In the genomic region with DNA sequence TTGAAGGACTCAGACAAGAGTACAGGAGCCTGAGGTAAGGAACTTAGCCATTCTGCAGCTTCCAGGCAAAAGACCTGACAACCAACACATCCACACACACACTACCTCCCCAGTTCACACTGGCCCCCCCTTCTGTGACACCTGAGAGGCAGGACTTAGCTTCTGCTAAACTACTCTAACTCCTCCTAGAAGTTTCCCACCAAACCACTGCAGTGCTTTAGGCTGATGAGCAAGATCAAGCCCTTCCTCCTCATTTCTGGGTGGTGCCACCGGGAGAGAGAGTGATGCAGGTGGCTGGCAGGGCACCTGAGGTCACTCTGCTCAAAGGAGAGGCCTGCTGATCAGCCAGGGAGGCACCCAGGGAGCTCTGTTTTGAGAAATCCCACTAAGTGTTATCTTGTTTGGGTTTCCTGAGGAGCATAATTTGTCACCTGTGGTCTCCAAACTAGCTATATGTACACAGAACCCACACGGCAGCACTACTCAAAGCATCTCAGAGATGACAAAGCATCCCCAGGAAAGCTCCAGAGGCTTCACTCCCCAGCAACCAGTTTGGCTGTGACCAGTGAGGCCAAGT, we compare ENCODE assay signal across 17 cellular contexts.
"Had no signal": no experiment of that assay in that cellular context is flagged by ENCODE, and none has a peak within 500 bp of the region (broad histone marks: within the 10 kb centered on the region; RNA-seq: fewer than 3 reads in every experiment).

No MANE protein-coding gene starts in this region.

- H3K9me3 Mint-ChIP-seq: activated CD4-positive, alpha-beta memory T cell treated with anti-CD3 and anti-CD28 coated beads for 36 hours; activated naive CD4-positive, alpha-beta T cell treated with anti-CD3 and anti-CD28 coated beads, Interleukin-2, amount 50 U/mL, for 24 hours; activated T-cell treated with anti-CD3 and anti-CD28 coated beads, Interleukin-2, amount 50 U/mL, for 4 hours; natural killer cell treated with Interleukin-12 subunit alpha and Interleukin-12 subunit beta and Interleukin-15 and Interleukin-18, amount 100 ng/mL, for 72 hours had no signal

- H3K27ac ChIP-seq: adrenal gland, esophagus muscularis mucosa, transverse colon had no signal

- H3K27me3 Mint-ChIP-seq: activated naive CD4-positive, alpha-beta T cell treated with anti-CD3 and anti-CD28 coated beads, Interleukin-2, amount 50 U/mL, for 24 hours had no signal

- H3K27ac Mint-ChIP-seq: activated CD4-positive, alpha-beta memory T cell treated with anti-CD3 and anti-CD28 coated beads for 36 hours; activated naive CD4-positive, alpha-beta T cell treated with anti-CD3 and anti-CD28 coated beads, Interleukin-2, amount 50 U/mL, for 24 hours; natural killer cell treated with Interleukin-12 subunit alpha and Interleukin-12 subunit beta and Interleukin-15 and Interleukin-18, amount 100 ng/mL, for 72 hours had no signal

- H3K4me1 ChIP-seq: adrenal gland, transverse colon had no signal

- ATAC-seq: activated CD4-positive, CD25-positive, alpha-beta regulatory T cell treated with anti-CD3 and anti-CD28 coated beads, Interleukin-2, amount 50 U/mL, for 24 hours; activated T-cell treated with anti-CD3 and anti-CD28 coated beads, Interleukin-2, amount 50 U/mL, for 4 hours; natural killer cell treated with Interleukin-12 subunit alpha and Interleukin-12 subunit beta and Interleukin-15 and Interleukin-18, amount 100 ng/mL, for 72 hours had no signal

- H3K27me3 ChIP-seq: adrenal gland, esophagus muscularis mucosa, transverse colon had no signal

- H3K36me3 Mint-ChIP-seq: activated CD4-positive, alpha-beta memory T cell treated with anti-CD3 and anti-CD28 coated beads for 36 hours; natural killer cell treated with Interleukin-12 subunit alpha and Interleukin-12 subunit beta and Interleukin-15 and Interleukin-18, amount 100 ng/mL, for 72 hours had no signal

- H3K4me1 Mint-ChIP-seq: activated naive CD4-positive, alpha-beta T cell treated with anti-CD3 and anti-CD28 coated beads, Interleukin-2, amount 50 U/mL, for 24 hours had no signal

- DNase-seq: activated CD4-positive, alpha-beta memory T cell treated with anti-CD3 and anti-CD28 coated beads for 36 hours; activated effector memory CD4-positive, alpha-beta T cell treated with Interleukin-2 at 50 U/mL for 16 hours; activated T-cell treated with anti-CD3 and anti-CD28 coated beads, Interleukin-2, amount 50 U/mL, for 4 hours; adrenal gland; hippocampal formation; kidney; mesendoderm; posterior cingulate gyrus; stimulated activated CD4-positive, alpha-beta T cell treated with anti-CD3 and anti-CD28 coated beads, Interleukin-2, amount 100 ng/mL, for 48 hours; stimulated activated naive CD4-positive, alpha-beta T cell treated with Interleukin-2 at 50 U/mL for 16 hours; substantia nigra; T-helper 9 cell; transverse colon had no signal

- H3K4me3 Mint-ChIP-seq: activated CD4-positive, alpha-beta memory T cell treated with anti-CD3 and anti-CD28 coated beads for 36 hours; activated naive CD4-positive, alpha-beta T cell treated with anti-CD3 and anti-CD28 coated beads, Interleukin-2, amount 50 U/mL, for 24 hours; activated T-cell treated with anti-CD3 and anti-CD28 coated beads, Interleukin-2, amount 50 U/mL, for 4 hours; natural killer cell treated with Interleukin-12 subunit alpha and Interleukin-12 subunit beta and Interleukin-15 and Interleukin-18, amount 100 ng/mL, for 72 hours had no signal
